28 cellular contexts compared by ENCODE assay signal in the genomic region with DNA sequence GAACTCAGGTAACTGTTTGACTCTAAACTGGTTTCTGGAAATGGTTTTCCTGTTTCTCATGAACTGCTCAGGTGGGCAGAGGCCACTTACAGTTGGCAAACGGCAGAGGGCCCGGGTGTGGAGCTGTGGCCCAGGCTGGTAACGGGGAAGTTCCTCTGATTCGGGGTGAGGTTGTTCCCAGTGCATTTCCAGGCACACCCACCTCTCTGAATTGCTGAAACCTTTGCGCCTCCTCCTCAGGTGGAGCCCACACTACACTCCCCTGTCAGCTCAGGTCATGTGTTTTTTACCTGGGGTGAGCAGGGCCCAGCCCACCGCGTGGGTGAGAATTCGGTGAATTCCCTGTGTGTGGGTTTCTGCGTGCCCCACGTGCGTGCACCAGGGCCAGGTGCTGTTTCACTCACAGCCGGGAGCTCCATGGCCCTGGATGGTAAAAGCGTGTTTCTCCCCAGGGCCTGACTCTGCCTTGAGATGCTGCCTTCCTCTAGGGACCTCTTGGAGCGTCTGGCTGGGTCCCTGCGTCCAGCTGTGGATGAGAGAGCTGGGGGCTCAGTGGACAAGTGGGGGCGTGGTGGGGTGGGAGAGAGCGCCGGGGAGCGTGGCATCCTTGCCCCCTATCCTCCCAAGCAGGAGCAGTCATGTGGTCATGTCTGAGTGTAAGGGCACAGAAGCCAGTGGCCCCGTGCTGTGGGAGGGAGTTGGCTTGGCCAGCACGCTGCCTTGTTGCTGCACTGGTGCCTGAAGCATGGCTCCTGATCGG. TPM values are rescaled to one million over a fixed set of nuclear protein-coding genes. Genes with fewer than 3 reads are reported as not detected.
DNase-seq lines count a peak whose midpoint lies in the region; ATAC-seq, FAIRE-seq and TF ChIP-seq lines count a peak whose summit lies in the region.
"Had no signal": no experiment of that assay in that cellular context is flagged by ENCODE, and none has a peak within 500 bp of the region (broad histone marks: within the 10 kb centered on the region; RNA-seq: fewer than 3 reads in every experiment).

No MANE protein-coding gene starts in this region.

- peaks cover 0 to 1% of the 10 kb centered on the region in 2 donors for H3K9me3 ChIP-seq in lung (ENCODE audit: control insufficient read depth in 2 of 2, insufficient read depth in 1 of 2, low read length in 1 of 2)
- H3K9me3 ChIP-seq: thyroid gland had no signal

- H3K36me3 Mint-ChIP-seq in activated CD8-positive, alpha-beta memory T cell treated with anti-CD3 and anti-CD28 coated beads, Interleukin-2, amount 10 ng/mL, durations not matched to agents 7 days and 5 days, result no peaks in the 10 kb centered on the region
- H3K36me3 Mint-ChIP-seq in chondrocyte (ENCODE audit: low read depth), result no peaks in the 10 kb centered on the region
- H3K36me3 Mint-ChIP-seq: brain had no signal

- no peaks in the 10 kb centered on the region for H3K27me3 ChIP-seq in lung (ENCODE audit: control insufficient read depth, insufficient read depth)
- H3K27me3 ChIP-seq: thyroid gland had no signal

- FAIRE-seq in urothelium cell line (lab: Jason Lieb, UNC), result peak; percentile 59
- FAIRE-seq: GM12891 had no signal

- H3K4me3 Mint-ChIP-seq in activated CD8-positive, alpha-beta memory T cell treated with anti-CD3 and anti-CD28 coated beads, Interleukin-2, amount 10 ng/mL, durations not matched to agents 7 days and 5 days, result no peak overlapping the region
- no peak overlapping the region for H3K4me3 Mint-ChIP-seq in chondrocyte (ENCODE audit: unreplicated experiment)
- H3K4me3 Mint-ChIP-seq: activated CD4-positive, alpha-beta T cell treated with anti-CD3 and anti-CD28 coated beads, Interleukin-2, amount 10 ng/mL, durations not matched to agents 7 days and 5 days; B cell; brain; nephron progenitor cell; stimulated activated naive CD8-positive, alpha-beta T cell treated with anti-CD3 and anti-CD28 coated beads, Interleukin-15, amount 100 ng/mL, for 72 hours had no signal

- H3K27ac Mint-ChIP-seq in activated CD8-positive, alpha-beta memory T cell treated with anti-CD3 and anti-CD28 coated beads, Interleukin-2, amount 10 ng/mL, durations not matched to agents 7 days and 5 days, result no peak overlapping the region
- no peak overlapping the region for H3K27ac Mint-ChIP-seq in chondrocyte (ENCODE audit: unreplicated experiment)
- H3K27ac Mint-ChIP-seq: activated CD4-positive, alpha-beta T cell treated with anti-CD3 and anti-CD28 coated beads, Interleukin-2, amount 10 ng/mL, durations not matched to agents 7 days and 5 days; B cell; brain; nephron progenitor cell; stimulated activated naive CD8-positive, alpha-beta T cell treated with anti-CD3 and anti-CD28 coated beads, Interleukin-15, amount 100 ng/mL, for 72 hours had no signal

- no peaks in the 10 kb centered on the region for H3K9me3 Mint-ChIP-seq in activated CD8-positive, alpha-beta memory T cell treated with anti-CD3 and anti-CD28 coated beads, Interleukin-2, amount 10 ng/mL, durations not matched to agents 7 days and 5 days (ENCODE audit: low read depth)
- no peaks in the 10 kb centered on the region for H3K9me3 Mint-ChIP-seq in chondrocyte (ENCODE audit: low read depth)
- H3K9me3 Mint-ChIP-seq: activated CD4-positive, alpha-beta T cell treated with anti-CD3 and anti-CD28 coated beads, Interleukin-2, amount 10 ng/mL, durations not matched to agents 7 days and 5 days; brain; stimulated activated naive CD8-positive, alpha-beta T cell treated with anti-CD3 and anti-CD28 coated beads, Interleukin-15, amount 100 ng/mL, for 72 hours had no signal

- peaks cover 0 to 11% of the 10 kb centered on the region in 2 donors for H3K4me1 ChIP-seq in lung (ENCODE audit: control insufficient read depth in 2 of 2, insufficient read depth in 2 of 2, low read length in 2 of 2)

- WGBS in lung, 2 donors, result 72 to 73% methylated on average over 22 of the region's 22 CpGs

- H3K4me1 Mint-ChIP-seq in activated CD8-positive, alpha-beta memory T cell treated with anti-CD3 and anti-CD28 coated beads, Interleukin-2, amount 10 ng/mL, durations not matched to agents 7 days and 5 days, result no peaks in the 10 kb centered on the region
- H3K4me1 Mint-ChIP-seq in chondrocyte (ENCODE audit: low read depth), result peaks cover 29% of the 10 kb centered on the region
- H3K4me1 Mint-ChIP-seq: B cell; stimulated activated naive CD8-positive, alpha-beta T cell treated with anti-CD3 and anti-CD28 coated beads, Interleukin-15, amount 100 ng/mL, for 72 hours had no signal

- H3K27me3 Mint-ChIP-seq in activated CD8-positive, alpha-beta memory T cell treated with anti-CD3 and anti-CD28 coated beads, Interleukin-2, amount 10 ng/mL, durations not matched to agents 7 days and 5 days, result peaks cover 4% of the 10 kb centered on the region
- H3K27me3 Mint-ChIP-seq in chondrocyte (ENCODE audit: low read depth), result peaks cover 43% of the 10 kb centered on the region
- H3K27me3 Mint-ChIP-seq: B cell; stimulated activated naive CD8-positive, alpha-beta T cell treated with anti-CD3 and anti-CD28 coated beads, Interleukin-15, amount 100 ng/mL, for 72 hours had no signal

- no peak for ATAC-seq in activated CD8-positive, alpha-beta memory T cell treated with anti-CD3 and anti-CD28 coated beads, Interleukin-2, amount 10 ng/mL, durations not matched to agents 7 days and 5 days
- ATAC-seq in lung (ENCODE audit: insufficient read depth, low FRiP score), result peak; percentile 19
- ATAC-seq: heart right ventricle; left cardiac atrium; stimulated activated naive CD8-positive, alpha-beta T cell treated with anti-CD3 and anti-CD28 coated beads, Interleukin-15, amount 100 ng/mL, for 72 hours had no signal

- H3K27ac ChIP-seq in lung (ENCODE audit: low read depth in 1 of 2, low read length in 1 of 2), result peak overlapping the region in 1 of 2 donors; percentile 71
- H3K27ac ChIP-seq: heart right ventricle, HL-60, thyroid gland had no signal

- CTCF ChIA-PET in activated CD8-positive, alpha-beta memory T cell treated with anti-CD3 and anti-CD28 coated beads, Interleukin-2, amount 10 ng/mL, durations not matched to agents 7 days and 5 days (lab: Charles Lee), result no interaction called here

- H3K36me3 ChIP-seq in lung (ENCODE audit: control insufficient read depth in 2 of 2, insufficient read depth in 2 of 2, low read length in 2 of 2), result no peaks in the 10 kb centered on the region
- H3K36me3 ChIP-seq: heart right ventricle, thyroid gland had no signal

- TF ChIP-seq CTCF in chondrocyte (IDR thresholded peaks at IDR 0.05) (no peak), lung (IDR thresholded peaks at IDR 0.05; ENCODE audit: control extremely low read depth, extremely low read depth) (no peak)

- peak; percentile 33 for DNase-seq in activated CD8-positive, alpha-beta memory T cell treated with anti-CD3 and anti-CD28 coated beads, Interleukin-2, amount 10 ng/mL, durations not matched to agents 7 days and 5 days
- no peak for DNase-seq in activated CD8-positive, alpha-beta memory T cell treated with anti-CD3 and anti-CD28 coated beads, Interleukin-2, amount 50 U/mL, for 4 hours
- DNase-seq in chondrocyte (ENCODE audit: low spot score) (peak; percentile 51), lung (ENCODE audit: low spot score) (peak; percentile 56), urothelium cell line (ENCODE audit: low spot score) (no peak), T-helper 2 cell (no peak)
- DNase-seq in activated CD4-positive, alpha-beta T cell treated with anti-CD3 and anti-CD28 coated beads, Interleukin-2, amount 50 U/mL, for 48 hours, result no peak
- no peak for DNase-seq in activated naive CD4-positive, alpha-beta T cell (lab: John Stamatoyannopoulos, UW)
- DNase-seq: activated CD4-positive, alpha-beta T cell treated with anti-CD3 and anti-CD28 coated beads, Interleukin-2, amount 10 ng/mL, durations not matched to agents 7 days and 5 days; activated effector memory CD4-positive, alpha-beta T cell treated with anti-CD3 and anti-CD28 coated beads, Interleukin-2, amount 50 U/mL, for 16 hours; activated T-cell treated with anti-CD3 and anti-CD28 coated beads for 4 hours; DND-41; effector CD8-positive, alpha-beta T cell; erythroblast; heart right ventricle; left cardiac atrium; NCI-H1105 treated with DMSO at 0.1 percent for 48 hours; NCI-H2029; NCI-H226; NCI-H774; nephron progenitor cell; stimulated activated naive CD8-positive, alpha-beta T cell treated with anti-CD3 and anti-CD28 coated beads, Interleukin-15, amount 100 ng/mL, for 72 hours; T-helper 9 cell; thyroid gland had no signal

- H3K4me3 ChIP-seq in lung, result no peak overlapping the region
- H3K4me3 ChIP-seq: heart right ventricle, thyroid gland had no signal

RNA-seq across cellular contexts. Expression of a gene that starts 33.5 kb away (rescaled TPM):
- total RNA-seq in activated CD8-positive, alpha-beta memory T cell treated with anti-CD3 and anti-CD28 coated beads, Interleukin-2, amount 10 ng/mL, durations not matched to agents 7 days and 5 days, result 10 to 100 TPM; 83.8 to 85.3 TPM
- total RNA-seq in chondrocyte (39.9 to 49.4 TPM (median 46.4 TPM) in 3 replicates), lung (100 to 1,000 TPM; 320 to 565 TPM)
- 100 to 1,000 TPM; 198 to 669 TPM for polyA plus RNA-seq in lung

Comparison
In these comparisons a context has a peak if more than half of its experiments do, and no peak if none do; other contexts are left out.
1. DNase-seq: peak in activated CD8-positive, alpha-beta memory T cell treated with anti-CD3 and anti-CD28 coated beads, Interleukin-2, amount 10 ng/mL, durations not matched to agents 7 days and 5 days (single experiment), chondrocyte (single experiment) and lung (single experiment); none in activated CD8-positive, alpha-beta memory T cell treated with anti-CD3 and anti-CD28 coated beads, Interleukin-2, amount 50 U/mL, for 4 hours (single experiment), urothelium cell line (single experiment), activated CD4-positive, alpha-beta T cell treated with anti-CD3 and anti-CD28 coated beads, Interleukin-2, amount 50 U/mL, for 48 hours (0 of 2), T-helper 2 cell (0 of 5) and activated naive CD4-positive, alpha-beta T cell (0 of 4).